Comparison of ENCODE assay signal across 22 cellular contexts in the genomic region with DNA sequence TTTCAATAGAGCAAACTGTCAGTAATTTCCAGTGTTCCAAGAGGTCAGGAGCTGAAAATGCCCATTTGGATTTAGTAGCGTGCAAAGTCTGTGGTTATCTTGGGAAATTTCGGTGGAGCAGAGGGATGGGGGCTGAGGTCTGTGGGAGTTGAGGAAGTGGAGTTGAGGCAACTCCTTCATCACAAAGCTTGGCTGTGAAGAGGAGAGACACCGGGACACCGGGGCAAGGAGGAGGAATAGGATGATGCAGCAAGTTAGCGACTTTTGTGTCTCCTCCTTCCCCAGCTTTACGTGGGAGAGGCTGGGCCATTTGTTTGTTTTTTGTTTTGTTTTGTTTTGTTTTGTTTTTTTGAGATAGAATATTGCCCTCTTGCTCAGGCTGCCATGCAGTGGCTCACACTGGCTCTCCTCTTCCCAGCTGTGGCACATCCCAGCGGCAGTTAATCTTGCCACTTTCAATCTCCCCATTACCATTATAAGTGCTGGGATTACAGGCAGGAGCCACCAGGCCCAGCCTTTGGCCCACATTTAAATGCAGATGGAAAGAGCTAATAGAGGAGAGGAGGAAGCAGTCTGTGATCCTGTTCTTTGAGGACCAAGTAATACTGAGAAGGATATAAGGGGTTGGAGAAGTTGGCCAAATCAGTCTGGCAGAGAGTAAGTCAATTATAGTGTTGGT. TPM values are rescaled to one million over a fixed set of nuclear protein-coding genes. Genes with fewer than 3 reads are reported as not detected.
DNase-seq lines count a peak whose midpoint lies in the region; ATAC-seq and TF ChIP-seq lines count a peak whose summit lies in the region.
"Had no signal": no experiment of that assay in that cellular context is flagged by ENCODE, and none has a peak within 500 bp of the region (broad histone marks: within the 10 kb centered on the region; RNA-seq: fewer than 3 reads in every experiment).

No MANE protein-coding gene starts in this region.

- no peak for TF ChIP-seq CTCF in activated CD8-positive, alpha-beta T cell treated with anti-CD3 and anti-CD28 coated beads for 36 hours (IDR thresholded peaks at IDR 0.05)
- TF ChIP-seq CTCF in CD14-positive monocyte (IDR thresholded peaks at IDR 0.05) = no peak

- H3K36me3 ChIP-seq in CD4-positive, CD25-positive, alpha-beta regulatory T cell (ENCODE audit: control insufficient read depth, insufficient read depth, low read length) = no peaks in the 10 kb centered on the region
- H3K36me3 ChIP-seq: BE2C, transverse colon had no signal

- DNase-seq in T-helper 2 cell treated with Interferon-gamma antibody and Interleukin-4, amounts not matched to agents 5 μg/mL and 100 μg/mL, for 36 hours (ENCODE audit: low spot score) = no peak
- DNase-seq in T-helper 2 cell = no peak
- DNase-seq in CD4-positive, CD25-positive, alpha-beta regulatory T cell = no peak
- DNase-seq in activated CD8-positive, alpha-beta T cell treated with anti-CD3 and anti-CD28 coated beads for 36 hours = no peak
- no peak for DNase-seq in immature natural killer cell
- no peak for DNase-seq in HPDE6-E6E7 (ENCODE audit: extremely low spot score)
- no peak for DNase-seq in CD14-positive monocyte (ENCODE audit: low spot score)
- no peak for DNase-seq in Right ventricle myocardium inferior (ENCODE audit: missing footprints)
- DNase-seq: BE2C; dermis blood vessel endothelial cell; DMS 273 treated with DMSO at 0.1 percent for 48 hours; GF-D8; kidney glomerular epithelial cell; mesendoderm; NCI-H1436; NCI-H2171; NCI-H69; posterior cingulate gyrus; SHP77 treated with DMSO at 0.1 percent for 48 hours; stimulated activated naive B cell treated with anti-CD40 and anti-IgM and Interleukin-4, amounts not matched to agents 10 μg/mL and 1 μg/mL and 100 μg/mL, for 72 hours; transverse colon had no signal

- H3K9me3 Mint-ChIP-seq in T-helper 2 cell treated with Interferon-gamma antibody and Interleukin-4, amounts not matched to agents 5 μg/mL and 100 μg/mL, for 36 hours = peaks cover 9% of the 10 kb centered on the region
- H3K9me3 Mint-ChIP-seq in CD4-positive, CD25-positive, alpha-beta regulatory T cell = peaks cover 0 to 2% (median 0%) of the 10 kb centered on the region in 7 donors
- H3K9me3 Mint-ChIP-seq in activated CD8-positive, alpha-beta T cell treated with anti-CD3 and anti-CD28 coated beads for 36 hours = peaks cover 4% of the 10 kb centered on the region
- H3K9me3 Mint-ChIP-seq in immature natural killer cell = no peaks in the 10 kb centered on the region
- H3K9me3 Mint-ChIP-seq in CD14-positive monocyte = no peaks in the 10 kb centered on the region
- H3K9me3 Mint-ChIP-seq: stimulated activated naive B cell treated with anti-CD40 and anti-IgM and Interleukin-4, amounts not matched to agents 10 μg/mL and 1 μg/mL and 100 μg/mL, for 72 hours had no signal

- peak overlapping the region; percentile 92 for H3K27ac Mint-ChIP-seq in T-helper 2 cell treated with Interferon-gamma antibody and Interleukin-4, amounts not matched to agents 5 μg/mL and 100 μg/mL, for 36 hours
- peak overlapping the region; percentile 67 to 86 (median 85) for H3K27ac Mint-ChIP-seq in CD4-positive, CD25-positive, alpha-beta regulatory T cell
- H3K27ac Mint-ChIP-seq in activated CD8-positive, alpha-beta T cell treated with anti-CD3 and anti-CD28 coated beads for 36 hours = peak overlapping the region; percentile 31
- peak overlapping the region in 5 of 6 donors; percentile 36 to 83 (median 57) for H3K27ac Mint-ChIP-seq in immature natural killer cell
- H3K27ac Mint-ChIP-seq in CD14-positive monocyte = peak overlapping the region in 2 of 7 donors; percentile 25 to 27
- H3K27ac Mint-ChIP-seq: stimulated activated naive B cell treated with anti-CD40 and anti-IgM and Interleukin-4, amounts not matched to agents 10 μg/mL and 1 μg/mL and 100 μg/mL, for 72 hours had no signal

- no peaks in the 10 kb centered on the region for H3K9me3 ChIP-seq in CD4-positive, CD25-positive, alpha-beta regulatory T cell (ENCODE audit: control insufficient read depth in 2 of 2, low read length in 2 of 2)
- H3K9me3 ChIP-seq: BE2C, transverse colon had no signal

- no peaks in the 10 kb centered on the region for H3K27me3 Mint-ChIP-seq in T-helper 2 cell treated with Interferon-gamma antibody and Interleukin-4, amounts not matched to agents 5 μg/mL and 100 μg/mL, for 36 hours (ENCODE audit: low read depth)
- H3K27me3 Mint-ChIP-seq in CD4-positive, CD25-positive, alpha-beta regulatory T cell = no peaks in the 10 kb centered on the region
- no peaks in the 10 kb centered on the region for H3K27me3 Mint-ChIP-seq in activated CD8-positive, alpha-beta T cell treated with anti-CD3 and anti-CD28 coated beads for 36 hours
- no peaks in the 10 kb centered on the region for H3K27me3 Mint-ChIP-seq in immature natural killer cell (ENCODE audit: low read depth in 3 of 3)
- H3K27me3 Mint-ChIP-seq in CD14-positive monocyte (ENCODE audit: low read depth in 3 of 3) = peaks cover 0 to 7% (median 4%) of the 10 kb centered on the region in 3 donors
- H3K27me3 Mint-ChIP-seq: stimulated activated naive B cell treated with anti-CD40 and anti-IgM and Interleukin-4, amounts not matched to agents 10 μg/mL and 1 μg/mL and 100 μg/mL, for 72 hours had no signal

- CTCF ChIA-PET in activated CD8-positive, alpha-beta T cell treated with anti-CD3 and anti-CD28 coated beads for 36 hours (lab: Charles Lee) = interaction anchor here (0.7 to 1.3 kb wide), 3 partner anchors 15 to 37 kb away, joined by 3 to 4 read pairs (median 3); no protein-coding TSS in a partner anchor

- H3K4me3 Mint-ChIP-seq in T-helper 2 cell treated with Interferon-gamma antibody and Interleukin-4, amounts not matched to agents 5 μg/mL and 100 μg/mL, for 36 hours = no peak overlapping the region
- peak overlapping the region in 3 of 4 donors; percentile 8 to 38 (median 35) for H3K4me3 Mint-ChIP-seq in CD4-positive, CD25-positive, alpha-beta regulatory T cell
- no peak overlapping the region for H3K4me3 Mint-ChIP-seq in activated CD8-positive, alpha-beta T cell treated with anti-CD3 and anti-CD28 coated beads for 36 hours
- no peak overlapping the region for H3K4me3 Mint-ChIP-seq in immature natural killer cell
- H3K4me3 Mint-ChIP-seq in CD14-positive monocyte = no peak overlapping the region
- H3K4me3 Mint-ChIP-seq: stimulated activated naive B cell treated with anti-CD40 and anti-IgM and Interleukin-4, amounts not matched to agents 10 μg/mL and 1 μg/mL and 100 μg/mL, for 72 hours had no signal

- POLR2A ChIA-PET in activated CD8-positive, alpha-beta T cell treated with anti-CD3 and anti-CD28 coated beads for 36 hours (lab: Charles Lee) = interaction anchor here (0.6 to 1.3 kb wide), 2 partner anchors 8 to 20 kb away, joined by 3 to 5 read pairs; no protein-coding TSS in a partner anchor

- no peaks in the 10 kb centered on the region for H3K27me3 ChIP-seq in CD4-positive, CD25-positive, alpha-beta regulatory T cell (ENCODE audit: control insufficient read depth, insufficient read depth, low read length)
- H3K27me3 ChIP-seq: BE2C, transverse colon had no signal

- H3K4me1 ChIP-seq in CD4-positive, CD25-positive, alpha-beta regulatory T cell (ENCODE audit: control insufficient read depth, insufficient read depth, low read length, poor library complexity, severe bottlenecking) = peaks cover 51% of the 10 kb centered on the region
- H3K4me1 ChIP-seq: BE2C had no signal

- no peak overlapping the region for H3K4me3 ChIP-seq in CD4-positive, CD25-positive, alpha-beta regulatory T cell (ENCODE audit: low read depth, low read length)
- H3K4me3 ChIP-seq: transverse colon had no signal

- H3K36me3 Mint-ChIP-seq in T-helper 2 cell treated with Interferon-gamma antibody and Interleukin-4, amounts not matched to agents 5 μg/mL and 100 μg/mL, for 36 hours (ENCODE audit: low read depth) = peaks cover 52% of the 10 kb centered on the region
- peaks cover 31% of the 10 kb centered on the region for H3K36me3 Mint-ChIP-seq in CD4-positive, CD25-positive, alpha-beta regulatory T cell
- peaks cover 32% of the 10 kb centered on the region for H3K36me3 Mint-ChIP-seq in activated CD8-positive, alpha-beta T cell treated with anti-CD3 and anti-CD28 coated beads for 36 hours (ENCODE audit: low read depth)
- H3K36me3 Mint-ChIP-seq in immature natural killer cell = peaks cover 0 to 11% (median 9%) of the 10 kb centered on the region in 3 donors
- H3K36me3 Mint-ChIP-seq in CD14-positive monocyte = peaks cover 19% of the 10 kb centered on the region in 2 donors

- H3K4me1 Mint-ChIP-seq in T-helper 2 cell treated with Interferon-gamma antibody and Interleukin-4, amounts not matched to agents 5 μg/mL and 100 μg/mL, for 36 hours (ENCODE audit: low read depth) = peaks cover 69% of the 10 kb centered on the region
- H3K4me1 Mint-ChIP-seq in CD4-positive, CD25-positive, alpha-beta regulatory T cell = peaks cover 51 to 89% (median 68%) of the 10 kb centered on the region in 4 donors
- H3K4me1 Mint-ChIP-seq in activated CD8-positive, alpha-beta T cell treated with anti-CD3 and anti-CD28 coated beads for 36 hours (ENCODE audit: low read depth) = peaks cover 59% of the 10 kb centered on the region
- H3K4me1 Mint-ChIP-seq in immature natural killer cell (peaks cover 59 to 67% of the 10 kb centered on the region in 2 donors), CD14-positive monocyte (peaks cover 52% of the 10 kb centered on the region)

- ATAC-seq in CD4-positive, CD25-positive, alpha-beta regulatory T cell (ENCODE audit: low read depth in 2 of 2) = no peak
- no peak for ATAC-seq in activated CD8-positive, alpha-beta T cell treated with anti-CD3 and anti-CD28 coated beads for 36 hours
- ATAC-seq in Right ventricle myocardium inferior = no peak
- ATAC-seq: stimulated activated naive B cell treated with anti-CD40 and anti-IgM and Interleukin-4, amounts not matched to agents 10 μg/mL and 1 μg/mL and 100 μg/mL, for 72 hours had no signal

- intact Hi-C loops in activated CD8-positive, alpha-beta T cell treated with anti-CD3 and anti-CD28 coated beads for 36 hours (cut with micrococcal nuclease) = no loop called here
- intact Hi-C loops in CD14-positive monocyte (cut with micrococcal nuclease) (loop anchor here in 1 of 2 donors (10.0 kb wide), 1 partner anchor 172 kb away; no protein-coding TSS in a partner anchor), Right ventricle myocardium inferior (cut with DNase I) (no loop called here)

- H3K27ac ChIP-seq in CD4-positive, CD25-positive, alpha-beta regulatory T cell (ENCODE audit: insufficient read depth, low read length, poor library complexity, severe bottlenecking) = no peak overlapping the region
- H3K27ac ChIP-seq: epithelial cell of prostate, transverse colon had no signal

RNA-seq across cellular contexts. Expression of a gene that starts 47.1 kb away (rescaled TPM):
- total RNA-seq in CD4-positive, CD25-positive, alpha-beta regulatory T cell = 110 TPM
- polyA plus RNA-seq in CD4-positive, CD25-positive, alpha-beta regulatory T cell = 10 to 100 TPM; 27.5 to 31.9 (median 31.1) TPM
- total RNA-seq in activated CD8-positive, alpha-beta T cell treated with anti-CD3 and anti-CD28 coated beads for 36 hours = 10 to 100 TPM; 27.1 to 28.7 TPM
- polyA plus RNA-seq in immature natural killer cell = 10 to 100 TPM; 10.9 to 35.3 (median 11.0) TPM
- polyA plus RNA-seq in CD14-positive monocyte = 10 to 100 TPM in 1 of 2 donors, 1 to 10 TPM in 1; 6.0 to 12.2 TPM
- total RNA-seq in Right ventricle myocardium inferior = 25.8 TPM

Comparison
In these comparisons a context has a peak if more than half of its experiments do, and no peak if none do; other contexts are left out.
1. H3K4me3 Mint-ChIP-seq: peak in CD4-positive, CD25-positive, alpha-beta regulatory T cell (3 of 4); none in T-helper 2 cell treated with Interferon-gamma antibody and Interleukin-4, amounts not matched to agents 5 μg/mL and 100 μg/mL, for 36 hours (single experiment), activated CD8-positive, alpha-beta T cell treated with anti-CD3 and anti-CD28 coated beads for 36 hours (single experiment), immature natural killer cell (0 of 5) and CD14-positive monocyte (0 of 2).